ENCODE assay signal across 8 cellular contexts in the genomic region with DNA sequence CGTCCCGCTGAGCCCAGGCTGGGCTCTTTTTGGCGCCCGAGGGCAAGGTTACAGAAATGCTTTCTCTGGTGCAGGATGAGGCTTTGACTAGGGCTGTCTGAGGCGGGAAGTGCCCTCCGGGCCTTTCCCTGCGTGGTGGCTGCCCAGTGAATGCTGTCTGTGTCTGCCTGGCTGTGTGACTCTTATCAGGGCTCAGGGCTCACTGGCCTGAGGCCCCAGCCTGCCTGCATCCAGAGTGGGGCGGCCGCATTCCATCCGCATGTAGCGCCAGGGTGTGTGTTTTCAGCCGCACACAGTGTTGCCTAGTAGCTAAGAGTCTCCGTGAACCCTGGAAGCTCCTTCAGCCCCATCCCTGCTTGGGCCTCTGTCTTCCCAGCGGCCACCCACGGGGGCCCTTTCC. TPM values are rescaled to one million over a fixed set of nuclear protein-coding genes. Genes with fewer than 3 reads are reported as not detected.
DNase-seq lines count a peak whose midpoint lies in the region; ATAC-seq and TF ChIP-seq lines count a peak whose summit lies in the region.

No MANE protein-coding gene starts in this region.

- no peaks in the 10 kb centered on the region for H3K79me2 ChIP-seq in MM.1S (ENCODE audit: low read length)

- TF ChIP-seq CTCF in CD14-positive monocyte (IDR thresholded peaks at IDR 0.05) (no peak), MM.1S (IDR thresholded peaks at IDR 0.05; ENCODE audit: low read length) (no peak)

- intact Hi-C loops in CD14-positive monocyte (cut with micrococcal nuclease) = loop anchor here in 1 of 2 donors (5.0 to 10.0 kb wide), 2 partner anchors 37 to 221 kb away; a partner anchor contains a TSS

- no peaks in the 10 kb centered on the region for H3K36me3 Mint-ChIP-seq in naive thymus-derived CD8-positive, alpha-beta T cell
- H3K36me3 Mint-ChIP-seq in CD14-positive monocyte = peaks cover 0 to 2% of the 10 kb centered on the region in 2 donors

- H3F3A ChIP-seq in MM.1S (ENCODE audit: insufficient read depth, low read length) = no peaks in the 10 kb centered on the region

- ATAC-seq in naive thymus-derived CD8-positive, alpha-beta T cell = no peak
- no peak for ATAC-seq in GM19452 (IDR thresholded peaks at IDR 0.05; ENCODE audit: unreplicated experiment)

- no peaks in the 10 kb centered on the region for H4K20me1 ChIP-seq in MM.1S (ENCODE audit: insufficient read depth, low read length)

- no peaks in the 10 kb centered on the region for H3K9me3 Mint-ChIP-seq in naive thymus-derived CD8-positive, alpha-beta T cell
- peaks cover 0 to 1% (median 0%) of the 10 kb centered on the region in 7 donors for H3K9me3 Mint-ChIP-seq in CD14-positive monocyte

- peak; percentile 78 for DNase-seq in AG08396 (ENCODE audit: low spot score)
- no peak for DNase-seq in NT2/D1 (ENCODE audit: low read depth, low spot score)
- DNase-seq in fibroblast of gingiva (ENCODE audit: low read depth) = peak; percentile 45
- DNase-seq in naive thymus-derived CD8-positive, alpha-beta T cell = no peak
- no peak for DNase-seq in CD14-positive monocyte (ENCODE audit: low spot score)
- DNase-seq in globus pallidus (ENCODE audit: low spot score) = no peak
- DNase-seq in MM.1S = no peak

- H3K9ac ChIP-seq in NT2/D1 (ENCODE audit: insufficient read length, low read depth) (peak overlapping the region; percentile 76), MM.1S (ENCODE audit: low read length) (no peak overlapping the region)

- no peak overlapping the region for H3K4me3 ChIP-seq in NT2/D1 (ENCODE audit: insufficient read length, low read depth)
- H3K4me3 ChIP-seq in MM.1S (ENCODE audit: low read length) = no peak overlapping the region

- peaks cover 4% of the 10 kb centered on the region for H3K36me3 ChIP-seq in NT2/D1 (ENCODE audit: insufficient read depth, insufficient read length, low read length)
- H3K36me3 ChIP-seq in MM.1S (replicated peaks; ENCODE audit: insufficient read depth, low read length) = no peaks in the 10 kb centered on the region

- H3K4me1 Mint-ChIP-seq in naive thymus-derived CD8-positive, alpha-beta T cell = peaks cover 13 to 59% (median 48%) of the 10 kb centered on the region in 4 donors
- H3K4me1 Mint-ChIP-seq in CD14-positive monocyte = peaks cover 21% of the 10 kb centered on the region

- no peak overlapping the region for H3K27ac ChIP-seq in MM.1S (ENCODE audit: low read length)

- no peaks in the 10 kb centered on the region for H3K9me2 ChIP-seq in MM.1S (replicated peaks; ENCODE audit: insufficient read depth, low read length)

- peaks cover 20% of the 10 kb centered on the region for H3K4me1 ChIP-seq in NT2/D1 (ENCODE audit: insufficient read depth, insufficient read length)
- H3K4me1 ChIP-seq in MM.1S (ENCODE audit: low read length) = no peaks in the 10 kb centered on the region

- no peak overlapping the region for H3K4me2 ChIP-seq in MM.1S (ENCODE audit: low read depth, low read length)

- no peaks in the 10 kb centered on the region for H3K27me3 Mint-ChIP-seq in naive thymus-derived CD8-positive, alpha-beta T cell
- H3K27me3 Mint-ChIP-seq in CD14-positive monocyte (ENCODE audit: low read depth in 3 of 3) = peaks cover 4 to 15% (median 9%) of the 10 kb centered on the region in 3 donors

- POLR2A ChIA-PET in naive thymus-derived CD8-positive, alpha-beta T cell (lab: Charles Lee) = no interaction called here

- no peaks in the 10 kb centered on the region for H3K9me3 ChIP-seq in NT2/D1 (ENCODE audit: insufficient read depth, low read length)
- H3K9me3 ChIP-seq in MM.1S (replicated peaks; ENCODE audit: insufficient read depth, low read length) = no peaks in the 10 kb centered on the region

- H3K27me3 ChIP-seq in NT2/D1 (ENCODE audit: insufficient read depth, insufficient read length) = no peaks in the 10 kb centered on the region
- H3K27me3 ChIP-seq in MM.1S (replicated peaks; ENCODE audit: insufficient read depth, low read length) = peaks cover 78% of the 10 kb centered on the region

- H3K4me3 Mint-ChIP-seq in naive thymus-derived CD8-positive, alpha-beta T cell = peak overlapping the region in 2 of 10 donors; percentile 12 to 35
- H3K4me3 Mint-ChIP-seq in CD14-positive monocyte = no peak overlapping the region

- peak overlapping the region in 7 of 10 donors; percentile 38 to 87 (median 81) for H3K27ac Mint-ChIP-seq in naive thymus-derived CD8-positive, alpha-beta T cell
- H3K27ac Mint-ChIP-seq in CD14-positive monocyte = peak overlapping the region in 2 of 7 donors; percentile 52 to 60

- no peak overlapping the region for H2AFZ ChIP-seq in MM.1S (ENCODE audit: low read length)

RNA-seq across cellular contexts. Expression of a gene that starts 59.1 kb away (rescaled TPM):
- 10 to 100 TPM; 39.4 to 49.3 TPM for total RNA-seq in naive thymus-derived CD8-positive, alpha-beta T cell
- polyA plus RNA-seq in naive thymus-derived CD8-positive, alpha-beta T cell = 10 to 100 TPM; 70.1 to 76.6 (median 74.9) TPM
- 10 to 100 TPM; 35.1 to 49.3 TPM for polyA plus RNA-seq in CD14-positive monocyte

Comparison
In these comparisons a context has a peak if more than half of its experiments do, and no peak if none do; other contexts are left out.
1. DNase-seq: peak in AG08396 (single experiment) and fibroblast of gingiva (single experiment); none in NT2/D1 (single experiment), naive thymus-derived CD8-positive, alpha-beta T cell (0 of 10), CD14-positive monocyte (single experiment), globus pallidus (single experiment) and MM.1S (single experiment).